ENCODE assay signal across 8 cellular contexts in genomic region chr9:91775011-91775707, GRCh38.
DNase-seq lines count a peak whose midpoint lies in the region; ATAC-seq and TF ChIP-seq lines count a peak whose summit lies in the region.

No MANE protein-coding gene starts in this region.

- no peak overlapping the region for H3K14ac ChIP-seq in IMR-90 (replicated peaks; ENCODE audit: low read depth, low read length)

- no peak overlapping the region for H2AK9ac ChIP-seq in IMR-90 (replicated peaks; ENCODE audit: low read depth, low read length, poor library complexity)

- H3K27me3 Mint-ChIP-seq in activated naive CD4-positive, alpha-beta T cell treated with anti-CD3 and anti-CD28 coated beads for 36 hours (ENCODE audit: low read depth): peaks cover 11% of the 10 kb centered on the region

- H3K4me3 ChIP-seq in GM12864 (ENCODE audit: low read depth, low read length) (no peak overlapping the region), IMR-90 (ENCODE audit: insufficient read depth, low read depth, low read length) (no peak overlapping the region), SJCRH30 (no peak overlapping the region), retinal pigment epithelial cell (ENCODE audit: low read length) (no peak overlapping the region)

- no peaks in the 10 kb centered on the region for H3K36me3 Mint-ChIP-seq in activated naive CD4-positive, alpha-beta T cell treated with anti-CD3 and anti-CD28 coated beads for 36 hours (ENCODE audit: low read depth)

- H2BK120ac ChIP-seq in IMR-90 (ENCODE audit: low read depth, low read length): peak overlapping the region; percentile 47; the same call in 1 of the 2 replicates

- H3K4me1 Mint-ChIP-seq in activated naive CD4-positive, alpha-beta T cell treated with anti-CD3 and anti-CD28 coated beads for 36 hours (ENCODE audit: low read depth): no peaks in the 10 kb centered on the region

- H3K9me1 ChIP-seq in IMR-90 (ENCODE audit: insufficient read depth, low read length): peaks cover 24% of the 10 kb centered on the region

- POLR2A ChIA-PET in IMR-90 (lab: Charles Lee; ENCODE audit: unreplicated experiment): no interaction called here

- no peak overlapping the region for H3K23ac ChIP-seq in IMR-90 (ENCODE audit: low read depth, low read length)

- peak; percentile 91 for TF ChIP-seq CTCF in GM12864 (IDR thresholded peaks at IDR 0.05; ENCODE audit: low read depth, low read length, missing control alignments)
- TF ChIP-seq CTCF in IMR-90 (conservative IDR thresholded peaks at IDR 0.05; ENCODE audit: low read depth, low read length): peak; percentile 77
- TF ChIP-seq CTCF in retinal pigment epithelial cell (conservative IDR thresholded peaks at IDR 0.05; ENCODE audit: low read depth, low read length): peak; percentile 91

- H2AK5ac ChIP-seq in IMR-90 (ENCODE audit: low read depth, low read length): peak overlapping the region; percentile 80; the same call in 1 of the 2 replicates

- H2AFZ ChIP-seq in IMR-90 (replicated peaks; ENCODE audit: low read length, poor library complexity): peak overlapping the region; percentile 25

- peak; percentile 13 for DNase-seq in GM12864 (ENCODE audit: low read depth)
- peak; percentile 58 for DNase-seq in IMR-90
- DNase-seq in SJCRH30: peak; percentile 59 to 77
- peak; percentile 78 for DNase-seq in activated naive CD4-positive, alpha-beta T cell treated with anti-CD3 and anti-CD28 coated beads for 36 hours
- DNase-seq in Right ventricle myocardium superior: peak; percentile 71
- DNase-seq in retinal pigment epithelial cell (ENCODE audit: low read depth): no peak
- DNase-seq in GOT3 (lab: John Stamatoyannopoulos, UW): no peak

- H4K20me1 ChIP-seq in IMR-90 (ENCODE audit: insufficient read depth, low read length): peaks cover 8% of the 10 kb centered on the region

- WGBS in IMR-90 (ENCODE audit: extremely low coverage in 2 of 2, insufficient read length in 1 of 2), 2 experiments: no CpG with 5 or more reads among the region's 9 CpGs

- H3K9ac ChIP-seq in IMR-90 (ENCODE audit: low read depth, low read length): no peak overlapping the region

- H3K27ac ChIP-seq in IMR-90 (ENCODE audit: insufficient read depth, low read length) (no peak overlapping the region), SJCRH30 (no peak overlapping the region)

- TF ChIP-seq RAD21 in IMR-90 (IDR thresholded peaks at IDR 0.05; ENCODE audit: low read length): peak; percentile 94

- no peak overlapping the region for H3K56ac ChIP-seq in IMR-90 (ENCODE audit: extremely low read depth, insufficient read depth, low read length)

- no peak overlapping the region for H4K8ac ChIP-seq in IMR-90 (ENCODE audit: low read depth in 2 of 2, low read length in 2 of 2)

- intact Hi-C loops in IMR-90 (cut with micrococcal nuclease) (loop anchor here (1.0 to 10.0 kb wide), 5 partner anchors 42 to 858 kb away; partner anchors contain the start of gene ROR2), Right ventricle myocardium superior (cut with DNase I) (no loop called here)
- intact Hi-C loops in activated naive CD4-positive, alpha-beta T cell treated with anti-CD3 and anti-CD28 coated beads for 36 hours (cut with micrococcal nuclease): loop anchor here (2.0 kb wide), 1 partner anchor 176 kb away; the partner anchor contains the start of gene ROR2

- no peak overlapping the region for H4K5ac ChIP-seq in IMR-90 (ENCODE audit: low read depth, low read length)

- H3K4me3 Mint-ChIP-seq in activated naive CD4-positive, alpha-beta T cell treated with anti-CD3 and anti-CD28 coated beads for 36 hours: no peak overlapping the region

- no TSS peak for BruUV-seq in IMR-90 (replicated peaks; lab: Mats Ljungman, UMichigan)

- H2BK15ac ChIP-seq in IMR-90 (ENCODE audit: low read depth, low read length): no peak overlapping the region; the same call in 2 of the 3 replicates

- H3K9me3 ChIP-seq in IMR-90 (ENCODE audit: control insufficient read depth, insufficient read depth, low read length) (no peaks in the 10 kb centered on the region), SJCRH30 (replicated peaks) (no peaks in the 10 kb centered on the region; the same call in 1 of the 2 replicates)

- H3K79me1 ChIP-seq in IMR-90 (ENCODE audit: low read depth in 1 of 2, low read length in 2 of 2): peaks cover 0 to 12% of the 10 kb centered on the region in 2 experiments; a peak in 1 of 4 replicates

- no peak overlapping the region for H4K91ac ChIP-seq in IMR-90 (ENCODE audit: insufficient read depth, low read depth, low read length)

- H3K18ac ChIP-seq in IMR-90 (ENCODE audit: low read depth, low read length): no peak overlapping the region

- H3K4me2 ChIP-seq in IMR-90 (ENCODE audit: low read depth, low read length): no peak overlapping the region

- dilution Hi-C loops in IMR-90 (cut with HindIII; ENCODE audit: low sequenced_read_pairs, unreplicated experiment): no loop called here

- H2BK20ac ChIP-seq in IMR-90 (ENCODE audit: low read depth, low read length): peak overlapping the region; percentile 52; the same call in 1 of the 2 replicates

- CTCF ChIA-PET in IMR-90 (lab: Yijun Ruan, JAX): interaction anchor here (0.5 to 2.1 kb wide), 3 partner anchors 16 to 318 kb away, joined by 3 to 10 read pairs (median 4); no protein-coding TSS in a partner anchor
- CTCF ChIA-PET in activated naive CD4-positive, alpha-beta T cell treated with anti-CD3 and anti-CD28 coated beads for 36 hours (lab: Charles Lee): interaction anchor here (0.8 to 1.3 kb wide), 4 partner anchors 10 to 107 kb away, joined by 3 to 5 read pairs (median 3); no protein-coding TSS in a partner anchor

- H3K9me3 Mint-ChIP-seq in activated naive CD4-positive, alpha-beta T cell treated with anti-CD3 and anti-CD28 coated beads for 36 hours: no peaks in the 10 kb centered on the region

- 0 out of 2 replicates have a peak overlapping the region, but pooled peaks have one; percentile 35 for H3K4ac ChIP-seq in IMR-90 (ENCODE audit: low read depth, low read length)

- ATAC-seq in IMR-90 (ENCODE audit: low read depth) (peak; percentile 18), Right ventricle myocardium superior (ENCODE audit: poor library complexity) (peak; percentile 89), GM18858 (IDR thresholded peaks at IDR 0.05; ENCODE audit: unreplicated experiment) (no peak)

- H2BK5ac ChIP-seq in IMR-90 (ENCODE audit: low read depth, low read length, poor library complexity, severe bottlenecking): no peak overlapping the region

- in situ Hi-C loops in IMR-90 (cut with MboI; ENCODE audit: low sequenced_read_pairs): loop anchor here (10.0 kb wide), 1 partner anchor 180 kb away; the partner anchor contains the start of gene ROR2

- H3K36me3 ChIP-seq in IMR-90 (ENCODE audit: control insufficient read depth, insufficient read depth, low read length): peaks cover 11% of the 10 kb centered on the region; the same call in 1 of the 2 replicates
- no peaks in the 10 kb centered on the region for H3K36me3 ChIP-seq in SJCRH30

- H3K27ac Mint-ChIP-seq in activated naive CD4-positive, alpha-beta T cell treated with anti-CD3 and anti-CD28 coated beads for 36 hours: no peak overlapping the region

- H3K4me1 ChIP-seq in IMR-90 (ENCODE audit: control insufficient read depth, insufficient read depth, low read length) (peaks cover 34% of the 10 kb centered on the region), SJCRH30 (no peaks in the 10 kb centered on the region)

- no peaks in the 10 kb centered on the region for H3K27me3 ChIP-seq in IMR-90 (ENCODE audit: control insufficient read depth, insufficient read depth, low read length)
- peaks cover 35% of the 10 kb centered on the region for H3K27me3 ChIP-seq in SJCRH30

- peak; percentile 41; the same call in 1 of the 2 replicates for TF ChIP-seq POLR2A in IMR-90 (IDR thresholded peaks at IDR 0.05; ENCODE audit: low read depth, low read length)

TF ChIP-seq in IMR-90, 13 proteins besides CTCF, POLR2A, EP300 and RAD21:
- peak; percentile 41; the same call in 1 of the 2 replicates for TF ChIP-seq MAZ (IDR thresholded peaks at IDR 0.05; ENCODE audit: borderline replicate concordance, low read depth, low read length)
- no peak for TF ChIP-seq ELK1 (IDR thresholded peaks at IDR 0.05; ENCODE audit: borderline replicate concordance, low read depth, low read length)
- TF ChIP-seq SMC3 (IDR thresholded peaks at IDR 0.05; ENCODE audit: low read depth, low read length): peak; percentile 92
- TF ChIP-seq MAFK (IDR thresholded peaks at IDR 0.05; ENCODE audit: low read depth, low read length): no peak

Comparison
In these comparisons a context has a peak if more than half of its experiments do, and no peak if none do; other contexts are left out.
1. DNase-seq: peak in GM12864 (single experiment), IMR-90 (single experiment), SJCRH30 (2 of 2), activated naive CD4-positive, alpha-beta T cell treated with anti-CD3 and anti-CD28 coated beads for 36 hours (single experiment) and Right ventricle myocardium superior (single experiment); none in retinal pigment epithelial cell (single experiment) and GOT3 (single experiment).
2. Peak in every context shown above with its lines, with median percentiles within 50 percentile points of each other: CTCF ChIP-seq.